Comparison of ENCODE assay signal across 20 cellular contexts in genomic region chr6:106356382-106356781, GRCh38.
"Had no signal": no experiment of that assay in that cellular context is flagged by ENCODE, and none has a peak within 500 bp of the region (broad histone marks: within the 10 kb centered on the region; RNA-seq: fewer than 3 reads in every experiment).

No MANE protein-coding gene starts in this region.

- FAIRE-seq: colon had no signal

- H3K27me3 ChIP-seq: thyroid gland had no signal

- DNase-seq: effector memory CD8-positive, alpha-beta T cell; foreskin melanocyte; heart left ventricle; hippocampal formation; mammary epithelial cell; mucosa of descending colon; naive thymus-derived CD8-positive, alpha-beta T cell; sigmoid colon; stimulated activated CD4-positive, alpha-beta T cell treated with anti-CD3 and anti-CD28 coated beads, Interleukin-12 subunit alpha, Interleukin-12 subunit beta, amount 100 ng/mL, for 4 hours; stimulated activated CD8-positive, alpha-beta memory T cell treated with anti-CD3 and anti-CD28 coated beads, Interleukin-4, amount 100 ng/mL, for 48 hours; stimulated activated naive CD8-positive, alpha-beta T cell treated with anti-CD3 and anti-CD28 coated beads, Interleukin-15, Interleukin-2, amounts not matched to agents 100 U/mL and 50 U/mL, for 24 hours; thyroid gland; uterus had no signal

- H3K4me3 ChIP-seq: heart left ventricle, mucosa of descending colon, right atrium auricular region, sigmoid colon, skin epidermis, suprapubic skin, thyroid gland, uterus had no signal

- ATAC-seq: effector memory CD8-positive, alpha-beta T cell; heart left ventricle; left lobe of liver; mucosa of descending colon; naive thymus-derived CD8-positive, alpha-beta T cell; stimulated activated effector memory CD8-positive, alpha-beta T cell treated with anti-CD3 and anti-CD28 coated beads, Interleukin-12 subunit alpha, Interleukin-12 subunit beta, amount 100 ng/mL, for 72 hours; stimulated activated naive CD8-positive, alpha-beta T cell treated with anti-CD3 and anti-CD28 coated beads, Interleukin-15, Interleukin-2, amounts not matched to agents 100 U/mL and 50 U/mL, for 24 hours had no signal

- H3K9me3 ChIP-seq: mucosa of descending colon, neutrophil, suprapubic skin, thyroid gland, uterus had no signal

- H3K27ac ChIP-seq: heart left ventricle, neutrophil, right atrium auricular region, sigmoid colon, skin epidermis, suprapubic skin, thyroid gland, uterus had no signal

- H3K36me3 ChIP-seq: heart left ventricle, neutrophil, right atrium auricular region, sigmoid colon, suprapubic skin, thyroid gland, uterus had no signal
